In genomic region chr9:105449081-105449480, GRCh38 we compare ENCODE assay signal across 9 cellular contexts. TPM values are rescaled to one million over a fixed set of nuclear protein-coding genes. Genes with fewer than 3 reads are reported as not detected.
A peak's percentile ranks its signal among the peaks of the same experiment; 100 is the strongest.
DNase-seq lines count a peak whose midpoint lies in the region; TF ChIP-seq lines count a peak whose summit lies in the region.
"Had no signal": no experiment of that assay in that cellular context is flagged by ENCODE, and none has a peak within 500 bp of the region (broad histone marks: within the 10 kb centered on the region; RNA-seq: fewer than 3 reads in every experiment).

No MANE protein-coding gene starts in this region.

- H3K4me3 Mint-ChIP-seq in activated CD4-positive, alpha-beta T cell treated with anti-CD3 and anti-CD28 coated beads, Interleukin-2, amount 10 ng/mL, durations not matched to agents 24 days and 14 days, result peak overlapping the region; percentile 91

- no peak for DNase-seq in activated CD4-positive, alpha-beta T cell treated with anti-CD3 and anti-CD28 coated beads, Interleukin-2, amount 10 ng/mL, durations not matched to agents 24 days and 14 days
- DNase-seq in activated CD4-positive, alpha-beta T cell treated with anti-CD3 and anti-CD28 coated beads for 1 hour, result no peak
- DNase-seq in WERI-Rb-1 (no peak), fibroblast of lung (ENCODE audit: low read depth in 2 of 2) (peak in 1 of 2 donors; percentile 63), smooth muscle cell (lab: John Stamatoyannopoulos, UW; ENCODE audit: unreplicated experiment) (no peak), caudate nucleus (lab: John Stamatoyannopoulos, UW) (no peak), pons (ENCODE audit: low spot score) (no peak)
- DNase-seq in activated effector memory CD4-positive, alpha-beta T cell treated with Interleukin-2 at 50 U/mL for 16 hours, result no peak
- DNase-seq: islet precursor cell had no signal

- 30% methylated on average over 2 of the region's 2 CpGs for WGBS in smooth muscle cell (ENCODE audit: low lambda C conversion rate)

- TF ChIP-seq CTCF in WERI-Rb-1 (IDR thresholded peaks at IDR 0.05; ENCODE audit: low read depth, low read length), result no peak
- TF ChIP-seq CTCF in fibroblast of lung (conservative IDR thresholded peaks at IDR 0.05 in 1 of 2, IDR thresholded peaks at IDR 0.05 in 1 of 2; ENCODE audit: low read depth in 1 of 2, low read length in 2 of 2), result no peak
- no peak for TF ChIP-seq CTCF in smooth muscle cell (IDR thresholded peaks at IDR 0.05; ENCODE audit: borderline replicate concordance, insufficient read depth, poor library complexity, severe bottlenecking)

- H3K79me2 ChIP-seq in fibroblast of lung (ENCODE audit: control insufficient read depth, insufficient read depth, low read length) (peaks cover 52% of the 10 kb centered on the region), smooth muscle cell (ENCODE audit: low read depth) (peaks cover 51% of the 10 kb centered on the region)

- H3K4me3 ChIP-seq in WERI-Rb-1 (ENCODE audit: low read depth, low read length) (peak overlapping the region; percentile 88), fibroblast of lung (replicated peaks in 1 of 4; ENCODE audit: control extremely low read depth in 1 of 4, insufficient read depth in 1 of 4, low read depth in 3 of 4, low read length in 4 of 4) (peak overlapping the region; percentile 74 to 94 (median 80)), smooth muscle cell (peak overlapping the region; percentile 96)

- H3K4me1 ChIP-seq in fibroblast of lung (ENCODE audit: control insufficient read depth, extremely low read depth, insufficient read depth, low read length), result peaks cover 2% of the 10 kb centered on the region
- H3K4me1 ChIP-seq in smooth muscle cell (ENCODE audit: low read depth), result peaks cover 29% of the 10 kb centered on the region

- H3K9ac ChIP-seq in fibroblast of lung (ENCODE audit: insufficient read depth, low read length), result peak overlapping the region; percentile 81
- H3K9ac ChIP-seq in smooth muscle cell (ENCODE audit: low read depth), result peak overlapping the region; percentile 84

- peaks cover 6% of the 10 kb centered on the region for H3K27me3 Mint-ChIP-seq in activated CD4-positive, alpha-beta T cell treated with anti-CD3 and anti-CD28 coated beads, Interleukin-2, amount 10 ng/mL, durations not matched to agents 24 days and 14 days

- H3K9me3 Mint-ChIP-seq in activated CD4-positive, alpha-beta T cell treated with anti-CD3 and anti-CD28 coated beads, Interleukin-2, amount 10 ng/mL, durations not matched to agents 24 days and 14 days, result no peaks in the 10 kb centered on the region

- no peak overlapping the region for H2AFZ ChIP-seq in fibroblast of lung (ENCODE audit: low read length)
- H2AFZ ChIP-seq in smooth muscle cell (ENCODE audit: low read depth), result peak overlapping the region; percentile 96

- H3K27ac Mint-ChIP-seq in activated CD4-positive, alpha-beta T cell treated with anti-CD3 and anti-CD28 coated beads, Interleukin-2, amount 10 ng/mL, durations not matched to agents 24 days and 14 days, result no peak overlapping the region

- H3K4me2 ChIP-seq in fibroblast of lung (ENCODE audit: extremely low read depth, insufficient read depth, low read length) (peak overlapping the region; percentile 84), smooth muscle cell (peak overlapping the region; percentile 92)

- H3K27ac ChIP-seq in WERI-Rb-1 (peak overlapping the region; percentile 92), fibroblast of lung (ENCODE audit: insufficient read depth, low read length) (peak overlapping the region; percentile 83), smooth muscle cell (ENCODE audit: low read depth) (peak overlapping the region; percentile 66), caudate nucleus (ENCODE audit: low read depth, low read length) (no peak overlapping the region)

- no peaks in the 10 kb centered on the region for H3K36me3 Mint-ChIP-seq in activated CD4-positive, alpha-beta T cell treated with anti-CD3 and anti-CD28 coated beads, Interleukin-2, amount 10 ng/mL, durations not matched to agents 24 days and 14 days (ENCODE audit: low read depth)

- intact Hi-C loops in activated CD4-positive, alpha-beta T cell treated with anti-CD3 and anti-CD28 coated beads, Interleukin-2, amount 10 ng/mL, durations not matched to agents 24 days and 14 days (cut with micrococcal nuclease), result loop anchor here (10.0 kb wide), 1 partner anchor 246 kb away; the partner anchor contains the start of gene TMEM38B

- H3K36me3 ChIP-seq in WERI-Rb-1 (peaks cover 17% of the 10 kb centered on the region), fibroblast of lung (ENCODE audit: control insufficient read depth, insufficient read depth, low read length) (no peaks in the 10 kb centered on the region), smooth muscle cell (ENCODE audit: low read depth) (no peaks in the 10 kb centered on the region)

- H4K20me1 ChIP-seq in fibroblast of lung (ENCODE audit: control insufficient read depth, extremely low read depth, insufficient read depth, low read length) (no peaks in the 10 kb centered on the region), smooth muscle cell (ENCODE audit: low read depth) (peaks cover 34% of the 10 kb centered on the region)

- H3K4me1 Mint-ChIP-seq in activated CD4-positive, alpha-beta T cell treated with anti-CD3 and anti-CD28 coated beads, Interleukin-2, amount 10 ng/mL, durations not matched to agents 24 days and 14 days, result peaks cover 22% of the 10 kb centered on the region

- H3F3A ChIP-seq in smooth muscle cell (ENCODE audit: low read depth), result peaks cover 4% of the 10 kb centered on the region

- H3K9me3 ChIP-seq in WERI-Rb-1 (ENCODE audit: severe bottlenecking), result no peaks in the 10 kb centered on the region
- H3K9me3 ChIP-seq in fibroblast of lung (ENCODE audit: control insufficient read depth, insufficient read depth, low read depth, low read length), result no peaks in the 10 kb centered on the region
- no peaks in the 10 kb centered on the region for H3K9me3 ChIP-seq in smooth muscle cell (replicated peaks; ENCODE audit: low read depth)

- H3K27me3 ChIP-seq in WERI-Rb-1 (ENCODE audit: insufficient read depth, low read depth, severe bottlenecking) (no peaks in the 10 kb centered on the region), fibroblast of lung (ENCODE audit: control insufficient read depth, insufficient read depth, low read length) (no peaks in the 10 kb centered on the region), smooth muscle cell (ENCODE audit: low read depth) (no peaks in the 10 kb centered on the region)

RNA-seq across cellular contexts. Expression of gene FSD1L, which starts 1.2 kb away (rescaled TPM):
- 4.4 and 4.8 TPM in 2 replicates for total RNA-seq in activated CD4-positive, alpha-beta T cell treated with anti-CD3 and anti-CD28 coated beads, Interleukin-2, amount 10 ng/mL, durations not matched to agents 24 days and 14 days
- total RNA-seq in fibroblast of lung (3.6 and 6.1 TPM in 2 replicates), smooth muscle cell (7.5 TPM in 2 replicates)
- polyA plus RNA-seq in fibroblast of lung (3.0 and 4.0 TPM in 2 replicates), smooth muscle cell (1.0 and 3.2 TPM in 2 replicates)
- polyA plus RNA-seq in fibroblast of lung (2012), result 1.4 and 1.7 TPM in 2 replicates
- not detected in 2 replicates for polyA minus RNA-seq in fibroblast of lung (ENCODE audit: low replicate concordance)
